In genomic region chr2:38680868-38681267, GRCh38 we compare ENCODE assay signal across 1 cellular context. TPM values are rescaled to one million over a fixed set of nuclear protein-coding genes. Genes with fewer than 3 reads are reported as not detected.
"Had no signal": no experiment of that assay in that cellular context is flagged by ENCODE, and none has a peak within 500 bp of the region (broad histone marks: within the 10 kb centered on the region; RNA-seq: fewer than 3 reads in every experiment).

No MANE protein-coding gene starts in this region.

RNA-seq across cellular contexts. Expression of gene GALM, which starts 15.0 kb away (rescaled TPM):
- polyA plus RNA-seq: neural cell had no signal
